27 cellular contexts compared by ENCODE assay signal in genomic region chr9:111949919-111950318, GRCh38. TPM values are rescaled to one million over a fixed set of nuclear protein-coding genes. Genes with fewer than 3 reads are reported as not detected.
DNase-seq lines count a peak whose midpoint lies in the region; ATAC-seq and TF ChIP-seq lines count a peak whose summit lies in the region.
"Had no signal": no experiment of that assay in that cellular context is flagged by ENCODE, and none has a peak within 500 bp of the region (broad histone marks: within the 10 kb centered on the region; RNA-seq: fewer than 3 reads in every experiment).

No MANE protein-coding gene starts in this region.

- H3K4me2 ChIP-seq in IMR-90 (ENCODE audit: low read depth, low read length): no peak overlapping the region

- no peak overlapping the region for H3K56ac ChIP-seq in IMR-90 (ENCODE audit: extremely low read depth, insufficient read depth, low read length)

- no peak overlapping the region for H2AK9ac ChIP-seq in IMR-90 (replicated peaks; ENCODE audit: low read depth, low read length, poor library complexity)

- H2BK20ac ChIP-seq in IMR-90 (ENCODE audit: low read depth, low read length): no peak overlapping the region

- H3K9me1 ChIP-seq in IMR-90 (ENCODE audit: insufficient read depth, low read length): peaks cover 7% of the 10 kb centered on the region

- peaks cover 10% of the 10 kb centered on the region for H3K4me1 Mint-ChIP-seq in activated T-helper 2 cell treated with anti-CD3 and anti-CD28 coated beads, Interferon-gamma antibody, Interleukin-2, Interleukin-4, amounts not matched to agents 10 μg/mL and 5 μg/mL and 100 μg/mL, durations not matched to agents 14 hours and 24 hours and 36 hours (ENCODE audit: low read depth)

- no peak; the same call in 1 of the 2 replicates for TF ChIP-seq RAD21 in IMR-90 (IDR thresholded peaks at IDR 0.05; ENCODE audit: low read length)

- H4K8ac ChIP-seq in IMR-90 (ENCODE audit: low read depth in 2 of 2, low read length in 2 of 2): no peak overlapping the region

- DNase-seq in AG20443 (ENCODE audit: low spot score) (peak; percentile 34), IMR-90 (peak; percentile 55), cardiac fibroblast (ENCODE audit: low read depth in 2 of 2) (peak; percentile 52 to 74), kidney tubule cell (ENCODE audit: low spot score) (peak; percentile 77), ascending aorta (ENCODE audit: low spot score in 2 of 2) (no peak), tibial artery (no peak)
- no peak for DNase-seq in activated T-helper 2 cell treated with anti-CD3 and anti-CD28 coated beads, Interferon-gamma antibody, Interleukin-2, Interleukin-4, amounts not matched to agents 10 μg/mL and 5 μg/mL and 100 μg/mL, durations not matched to agents 14 hours and 24 hours and 36 hours (ENCODE audit: low spot score)
- DNase-seq: activated CD4-positive, alpha-beta T cell treated with anti-CD3 and anti-CD28 coated beads for 4 hours; activated naive CD4-positive, alpha-beta T cell; activated T-cell treated with anti-CD3 and anti-CD28 coated beads, Interleukin-2, amount 50 U/mL, for 24 hours; amygdala; caudate nucleus; mesenchymal stem cell; NCI-H1092; NCI-H187; NCI-H2171 treated with DMSO at 0.1 percent for 48 hours; NCI-H69; psoas muscle; RPMI8226; T-helper 2 cell; upper lobe of left lung had no signal

- no peak overlapping the region for H3K4ac ChIP-seq in IMR-90 (ENCODE audit: low read depth, low read length)

- H3K27me3 ChIP-seq in IMR-90 (ENCODE audit: control insufficient read depth, insufficient read depth, low read length) (no peaks in the 10 kb centered on the region), ascending aorta (no peaks in the 10 kb centered on the region), tibial artery (no peaks in the 10 kb centered on the region)
- H3K27me3 ChIP-seq: neutrophil, upper lobe of left lung had no signal

- peaks cover 13% of the 10 kb centered on the region for H3K27me3 Mint-ChIP-seq in activated T-helper 2 cell treated with anti-CD3 and anti-CD28 coated beads, Interferon-gamma antibody, Interleukin-2, Interleukin-4, amounts not matched to agents 10 μg/mL and 5 μg/mL and 100 μg/mL, durations not matched to agents 14 hours and 24 hours and 36 hours (ENCODE audit: low read depth)
- H3K27me3 Mint-ChIP-seq: activated T-cell treated with anti-CD3 and anti-CD28 coated beads, Interleukin-2, amount 50 U/mL, for 24 hours had no signal

- H3K9me3 ChIP-seq in IMR-90 (ENCODE audit: control insufficient read depth, insufficient read depth, low read length): no peaks in the 10 kb centered on the region
- H3K9me3 ChIP-seq in ascending aorta: no peaks in the 10 kb centered on the region
- no peaks in the 10 kb centered on the region for H3K9me3 ChIP-seq in tibial artery
- H3K9me3 ChIP-seq: neutrophil, psoas muscle, upper lobe of left lung had no signal

- H3K14ac ChIP-seq in IMR-90 (replicated peaks; ENCODE audit: low read depth, low read length): no peak overlapping the region

- no peak overlapping the region for H2BK15ac ChIP-seq in IMR-90 (ENCODE audit: low read depth, low read length)

- no peak overlapping the region for H2BK5ac ChIP-seq in IMR-90 (ENCODE audit: low read depth, low read length, poor library complexity, severe bottlenecking)

- no peak overlapping the region for H2AFZ ChIP-seq in IMR-90 (replicated peaks; ENCODE audit: low read length, poor library complexity)

- H3K4me1 ChIP-seq in IMR-90 (ENCODE audit: control insufficient read depth, insufficient read depth, low read length) (peaks cover 8% of the 10 kb centered on the region), ascending aorta (no peaks in the 10 kb centered on the region), tibial artery (no peaks in the 10 kb centered on the region)
- H3K4me1 ChIP-seq: psoas muscle had no signal

- WGBS in IMR-90 (ENCODE audit: extremely low coverage in 2 of 2, insufficient read length in 1 of 2), 2 experiments: no CpG with 5 or more reads among the region's 3 CpGs

- no peak overlapping the region for H3K18ac ChIP-seq in IMR-90 (ENCODE audit: low read depth, low read length)

- no peak overlapping the region for H4K91ac ChIP-seq in IMR-90 (ENCODE audit: insufficient read depth, low read depth, low read length)

- no peak overlapping the region for H3K9ac ChIP-seq in IMR-90 (ENCODE audit: low read depth, low read length)

- H3K36me3 ChIP-seq in IMR-90 (ENCODE audit: control insufficient read depth, insufficient read depth, low read length): no peaks in the 10 kb centered on the region
- H3K36me3 ChIP-seq in ascending aorta: no peaks in the 10 kb centered on the region
- H3K36me3 ChIP-seq in tibial artery: no peaks in the 10 kb centered on the region
- H3K36me3 ChIP-seq: neutrophil, upper lobe of left lung had no signal

- intact Hi-C loops in IMR-90 (cut with micrococcal nuclease): loop anchor here (5.0 kb wide), 1 partner anchor 122 kb away; no protein-coding TSS in a partner anchor
- intact Hi-C loops in activated T-helper 2 cell treated with anti-CD3 and anti-CD28 coated beads, Interferon-gamma antibody, Interleukin-2, Interleukin-4, amounts not matched to agents 10 μg/mL and 5 μg/mL and 100 μg/mL, durations not matched to agents 14 hours and 24 hours and 36 hours (cut with micrococcal nuclease): loop anchor here (5.0 kb wide), 1 partner anchor 53 kb away; the partner anchor contains the start of gene UGCG
- intact Hi-C loops in ascending aorta (cut with DNase I): loop anchor here (10.0 kb wide), 1 partner anchor 105 kb away; no protein-coding TSS in a partner anchor
- intact Hi-C loops in tibial artery (cut with DNase I; ENCODE audit: low total_unique reads): loop anchor here (10.0 kb wide), 1 partner anchor 1825 kb away; no protein-coding TSS in a partner anchor

- no peak overlapping the region for H3K27ac Mint-ChIP-seq in activated T-helper 2 cell treated with anti-CD3 and anti-CD28 coated beads, Interferon-gamma antibody, Interleukin-2, Interleukin-4, amounts not matched to agents 10 μg/mL and 5 μg/mL and 100 μg/mL, durations not matched to agents 14 hours and 24 hours and 36 hours
- H3K27ac Mint-ChIP-seq: activated T-cell treated with anti-CD3 and anti-CD28 coated beads, Interleukin-2, amount 50 U/mL, for 24 hours; dendritic cell treated with granulocyte-macrophage colony-stimulating factor and Interleukin-4, amounts not matched to agents 40 ng/mL and 50 ng/mL, for 4 days had no signal

- H3K27ac ChIP-seq in IMR-90 (ENCODE audit: insufficient read depth, low read length) (no peak overlapping the region), ascending aorta (no peak overlapping the region), tibial artery (no peak overlapping the region)
- H3K27ac ChIP-seq: C4-2B, neutrophil, psoas muscle, SK-N-MC, skin epidermis, upper lobe of left lung had no signal

- H4K20me1 ChIP-seq in IMR-90 (ENCODE audit: insufficient read depth, low read length): no peaks in the 10 kb centered on the region

- H3K9me3 Mint-ChIP-seq in activated T-helper 2 cell treated with anti-CD3 and anti-CD28 coated beads, Interferon-gamma antibody, Interleukin-2, Interleukin-4, amounts not matched to agents 10 μg/mL and 5 μg/mL and 100 μg/mL, durations not matched to agents 14 hours and 24 hours and 36 hours: no peaks in the 10 kb centered on the region
- H3K9me3 Mint-ChIP-seq: activated T-cell treated with anti-CD3 and anti-CD28 coated beads, Interleukin-2, amount 50 U/mL, for 24 hours; dendritic cell treated with granulocyte-macrophage colony-stimulating factor and Interleukin-4, amounts not matched to agents 40 ng/mL and 50 ng/mL, for 4 days had no signal

- H4K5ac ChIP-seq in IMR-90 (ENCODE audit: low read depth, low read length): no peak overlapping the region

- no peak for ATAC-seq in IMR-90 (ENCODE audit: low read depth)
- ATAC-seq in HG02571 (IDR thresholded peaks at IDR 0.05; ENCODE audit: unreplicated experiment): no peak
- ATAC-seq: psoas muscle had no signal

- POLR2A ChIA-PET in IMR-90 (lab: Charles Lee; ENCODE audit: unreplicated experiment): no interaction called here

- H3K4me3 Mint-ChIP-seq in activated T-helper 2 cell treated with anti-CD3 and anti-CD28 coated beads, Interferon-gamma antibody, Interleukin-2, Interleukin-4, amounts not matched to agents 10 μg/mL and 5 μg/mL and 100 μg/mL, durations not matched to agents 14 hours and 24 hours and 36 hours (ENCODE audit: low read depth): no peak overlapping the region
- H3K4me3 Mint-ChIP-seq: activated T-cell treated with anti-CD3 and anti-CD28 coated beads, Interleukin-2, amount 50 U/mL, for 24 hours; dendritic cell treated with granulocyte-macrophage colony-stimulating factor and Interleukin-4, amounts not matched to agents 40 ng/mL and 50 ng/mL, for 4 days had no signal

- BruUV-seq in IMR-90 (replicated peaks; lab: Mats Ljungman, UMichigan): no TSS peak

- no peak for TF ChIP-seq POLR2A in IMR-90 (IDR thresholded peaks at IDR 0.05; ENCODE audit: low read depth, low read length)

- TF ChIP-seq CTCF in IMR-90 (conservative IDR thresholded peaks at IDR 0.05; ENCODE audit: low read depth, low read length) (no peak), cardiac fibroblast (IDR thresholded peaks at IDR 0.05; ENCODE audit: low read depth, low read length) (no peak), ascending aorta (IDR thresholded peaks at IDR 0.05) (no peak), tibial artery (IDR thresholded peaks at IDR 0.05) (no peak)

- dilution Hi-C loops in IMR-90 (cut with HindIII; ENCODE audit: low sequenced_read_pairs, unreplicated experiment): no loop called here

- CTCF ChIA-PET in IMR-90 (lab: Yijun Ruan, JAX): no interaction called here

- H3K4me3 ChIP-seq in IMR-90 (ENCODE audit: insufficient read depth, low read depth, low read length) (no peak overlapping the region), cardiac fibroblast (replicated peaks in 1 of 2; ENCODE audit: low read depth in 2 of 2, low read length in 2 of 2) (no peak overlapping the region), ascending aorta (no peak overlapping the region), tibial artery (no peak overlapping the region)
- H3K4me3 ChIP-seq: psoas muscle, SK-N-MC, skin epidermis, upper lobe of left lung had no signal

- no peaks in the 10 kb centered on the region for H3K36me3 Mint-ChIP-seq in activated T-helper 2 cell treated with anti-CD3 and anti-CD28 coated beads, Interferon-gamma antibody, Interleukin-2, Interleukin-4, amounts not matched to agents 10 μg/mL and 5 μg/mL and 100 μg/mL, durations not matched to agents 14 hours and 24 hours and 36 hours (ENCODE audit: low read depth)

- in situ Hi-C loops in IMR-90 (cut with MboI; ENCODE audit: low sequenced_read_pairs): loop anchor here (10.0 kb wide), 1 partner anchor 125 kb away; no protein-coding TSS in a partner anchor

- H3K23ac ChIP-seq in IMR-90 (ENCODE audit: low read depth, low read length): no peak overlapping the region

- no peak overlapping the region for H2BK120ac ChIP-seq in IMR-90 (ENCODE audit: low read depth, low read length)

- no peak overlapping the region for H2AK5ac ChIP-seq in IMR-90 (ENCODE audit: low read depth, low read length)

- H3K79me1 ChIP-seq in IMR-90 (ENCODE audit: low read depth in 1 of 2, low read length in 2 of 2): peaks cover 0 to 2% of the 10 kb centered on the region in 2 experiments; a peak in 1 of 4 replicates

RNA-seq across cellular contexts. Expression of gene UGCG, which starts 53.3 kb away (rescaled TPM):
- 104 and 234 TPM in 2 replicates for total RNA-seq in IMR-90 (2012; rRNA removed)
- polyA plus RNA-seq in IMR-90 (2012; rRNA removed): 70.8 and 84.2 TPM in 2 replicates
- polyA plus RNA-seq in IMR-90 (2012; cell fraction: cytosol; rRNA removed): 24.9 and 26.2 TPM in 2 replicates
- 14.6 and 101 TPM in 2 replicates for polyA plus RNA-seq in IMR-90 (2012; cell fraction: nucleus; rRNA removed; ENCODE audit: low replicate concordance)
- total RNA-seq in activated T-helper 2 cell treated with anti-CD3 and anti-CD28 coated beads, Interferon-gamma antibody, Interleukin-2, Interleukin-4, amounts not matched to agents 10 μg/mL and 5 μg/mL and 100 μg/mL, durations not matched to agents 14 hours and 24 hours and 36 hours: 14.4 and 16.6 TPM in 2 replicates
- total RNA-seq in ascending aorta: 5.7 TPM

Comparison
In these comparisons a context has a peak if more than half of its experiments do, and no peak if none do; other contexts are left out.
1. DNase-seq: peak in AG20443 (single experiment), IMR-90 (single experiment), cardiac fibroblast (2 of 2) and kidney tubule cell (single experiment); none in activated T-helper 2 cell treated with anti-CD3 and anti-CD28 coated beads, Interferon-gamma antibody, Interleukin-2, Interleukin-4, amounts not matched to agents 10 μg/mL and 5 μg/mL and 100 μg/mL, durations not matched to agents 14 hours and 24 hours and 36 hours (single experiment), ascending aorta (0 of 2) and tibial artery (0 of 2).